Comparison of ENCODE assay signal across 16 cellular contexts in genomic region chr22:17866621-17867020, GRCh38.
DNase-seq lines count a peak whose midpoint lies in the region; ATAC-seq and TF ChIP-seq lines count a peak whose summit lies in the region.
"Had no signal": no experiment of that assay in that cellular context is flagged by ENCODE, and none has a peak within 500 bp of the region (broad histone marks: within the 10 kb centered on the region; RNA-seq: fewer than 3 reads in every experiment).

No MANE protein-coding gene starts in this region.

- POLR2A ChIA-PET in PC-3 (lab: Charles Lee; ENCODE audit: unreplicated experiment) = no interaction called here

- TF ChIP-seq CTCF in heart left ventricle (IDR thresholded peaks at IDR 0.05) (no peak), dorsolateral prefrontal cortex (IDR thresholded peaks at IDR 0.05 in 54 of 56, conservative IDR thresholded peaks at IDR 0.05 in 2 of 56; ENCODE audit: low read depth in 1 of 56, partially characterized antibody in 56 of 56) (no peak), transverse colon (IDR thresholded peaks at IDR 0.05) (no peak), PC-3 (conservative IDR thresholded peaks at IDR 0.05; ENCODE audit: low read depth, low read length) (no peak), mammary epithelial cell (conservative IDR thresholded peaks at IDR 0.05 in 1 of 2, IDR thresholded peaks at IDR 0.05 in 1 of 2; ENCODE audit: extremely low read depth in 1 of 2, insufficient read depth in 1 of 2, low read depth in 1 of 2, low read length in 2 of 2) (no peak)

- H3F3A ChIP-seq in PC-3 (ENCODE audit: low read length, unreplicated experiment) = no peaks in the 10 kb centered on the region

- no peaks in the 10 kb centered on the region for H3K9me3 Mint-ChIP-seq in activated naive CD4-positive, alpha-beta T cell treated with anti-CD3 and anti-CD28 coated beads, Interleukin-2, amount 50 U/mL, for 72 hours

- no peaks in the 10 kb centered on the region for H3K9me2 ChIP-seq in PC-3 (replicated peaks; ENCODE audit: low read length)

- no peaks in the 10 kb centered on the region for H3K27me3 ChIP-seq in heart left ventricle
- no peaks in the 10 kb centered on the region for H3K27me3 ChIP-seq in dorsolateral prefrontal cortex
- H3K27me3 ChIP-seq in transverse colon = no peaks in the 10 kb centered on the region
- H3K27me3 ChIP-seq in PC-3 (ENCODE audit: low read length) = no peaks in the 10 kb centered on the region
- no peaks in the 10 kb centered on the region for H3K27me3 ChIP-seq in mammary epithelial cell (ENCODE audit: insufficient read depth, low read length)
- H3K27me3 ChIP-seq: BLaER1 had no signal

- dilution Hi-C loops in mammary epithelial cell (cut with HindIII; ENCODE audit: low sequenced_read_pairs) = no loop called here

- H3K9me3 ChIP-seq in heart left ventricle (no peaks in the 10 kb centered on the region), transverse colon (no peaks in the 10 kb centered on the region), PC-3 (ENCODE audit: low read length) (no peaks in the 10 kb centered on the region), mammary epithelial cell (replicated peaks; ENCODE audit: insufficient read depth, low read length) (no peaks in the 10 kb centered on the region)
- H3K9me3 ChIP-seq: BLaER1 had no signal

- peaks cover 0 to 84% (median 73%) of the 10 kb centered on the region in 9 donors for H3K36me3 ChIP-seq in heart left ventricle
- H3K36me3 ChIP-seq in transverse colon = peaks cover 0 to 25% (median 5%) of the 10 kb centered on the region in 4 donors
- H3K36me3 ChIP-seq in PC-3 (ENCODE audit: low read depth, low read length) = peaks cover 14% of the 10 kb centered on the region
- H3K36me3 ChIP-seq in mammary epithelial cell (ENCODE audit: insufficient read depth, low read length) = peaks cover 29% of the 10 kb centered on the region

- in situ Hi-C loops in transverse colon (cut with MboI; ENCODE audit: low pct_ligation_motif_present in 1 of 4, low pct_unique_long_range_greater_than_20kb in 1 of 4, low sequenced_read_pairs in 3 of 4) (no loop called here), mammary epithelial cell (cut with MboI; ENCODE audit: low sequenced_read_pairs in 2 of 2) (no loop called here)

- 74 to 78% (median 77%) methylated on average over 7 of the region's 7 CpGs for WGBS in heart left ventricle, 4 donors
- WGBS in transverse colon (ENCODE audit: low coverage in 1 of 2), 2 donors = 90 to 97% methylated on average over 7 of the region's 7 CpGs
- WGBS in mammary epithelial cell (ENCODE audit: low coverage, missing lambda C conversion rate) = 86% methylated on average over 7 of the region's 7 CpGs

- TF ChIP-seq POLR2A in heart left ventricle (IDR thresholded peaks at IDR 0.05) = no peak
- no peak for TF ChIP-seq POLR2A in transverse colon (IDR thresholded peaks at IDR 0.05)

- H3K4me2 ChIP-seq in PC-3 (ENCODE audit: low read length) = no peak overlapping the region
- no peak overlapping the region for H3K4me2 ChIP-seq in mammary epithelial cell (ENCODE audit: insufficient read depth, low read depth, low read length)

- TF ChIP-seq EP300 in transverse colon (IDR thresholded peaks at IDR 0.05; ENCODE audit: low read depth) = no peak

- H3K27ac ChIP-seq in heart left ventricle = peak overlapping the region in 8 of 12 donors; percentile 11 to 74 (median 54)
- peak overlapping the region; percentile 1 to 99 (median 97) for H3K27ac ChIP-seq in dorsolateral prefrontal cortex
- H3K27ac ChIP-seq in transverse colon = peak overlapping the region; percentile 74 to 80 (median 77)
- H3K27ac ChIP-seq in PC-3 (ENCODE audit: low read length) = no peak overlapping the region
- H3K27ac ChIP-seq in mammary epithelial cell (ENCODE audit: insufficient read depth, low read depth, low read length) = no peak overlapping the region
- H3K27ac ChIP-seq: 22Rv1, BLaER1, HL-60, SK-N-MC had no signal

- intact Hi-C loops in heart left ventricle (cut with DNase I) (no loop called here), cardiac septum (cut with DNase I) (no loop called here), dorsolateral prefrontal cortex (cut with DNase I) (loop anchor here in 1 of 2 donors (5.0 kb wide), 1 partner anchor 46 kb away; no protein-coding TSS in a partner anchor), transverse colon (cut with DNase I; ENCODE audit: low total_unique reads) (no loop called here), PC-3 (cut with micrococcal nuclease) (no loop called here), mammary epithelial cell (cut with micrococcal nuclease) (no loop called here)

- ATAC-seq in heart left ventricle (no peak), PC-3 (no peak)
- ATAC-seq in activated naive CD4-positive, alpha-beta T cell treated with anti-CD3 and anti-CD28 coated beads, Interleukin-2, amount 50 U/mL, for 72 hours = no peak

- CTCF ChIA-PET in PC-3 (lab: Charles Lee) = no interaction called here
- CTCF ChIA-PET in mammary epithelial cell (lab: Charles Lee; ENCODE audit: low non-redundant PET) = no interaction called here

- peaks cover 0 to 42% (median 11%) of the 10 kb centered on the region in 12 donors for H3K4me1 ChIP-seq in heart left ventricle
- peaks cover 31 to 59% (median 44%) of the 10 kb centered on the region in 4 donors for H3K4me1 ChIP-seq in transverse colon
- no peaks in the 10 kb centered on the region for H3K4me1 ChIP-seq in PC-3 (ENCODE audit: insufficient read depth, low read length)
- peaks cover 25% of the 10 kb centered on the region for H3K4me1 ChIP-seq in mammary epithelial cell (ENCODE audit: insufficient read depth, low read length)

- H2AFZ ChIP-seq in PC-3 (ENCODE audit: low read length) (no peak overlapping the region), mammary epithelial cell (ENCODE audit: low read depth, low read length) (no peak overlapping the region)

- H3K27ac Mint-ChIP-seq in activated naive CD4-positive, alpha-beta T cell treated with anti-CD3 and anti-CD28 coated beads, Interleukin-2, amount 50 U/mL, for 72 hours = no peak overlapping the region

- H3K36me3 Mint-ChIP-seq in activated naive CD4-positive, alpha-beta T cell treated with anti-CD3 and anti-CD28 coated beads, Interleukin-2, amount 50 U/mL, for 72 hours = no peaks in the 10 kb centered on the region

- BruUV-seq in PC-3 (replicated peaks; lab: Mats Ljungman, UMichigan) (no TSS peak), mammary epithelial cell (replicated peaks; lab: Mats Ljungman, UMichigan) (no TSS peak)

- no peak overlapping the region for H3K9ac ChIP-seq in PC-3 (ENCODE audit: low read length)
- no peak overlapping the region for H3K9ac ChIP-seq in mammary epithelial cell (ENCODE audit: insufficient read depth, low read length)
- H3K9ac ChIP-seq: BLaER1 had no signal

- no peaks in the 10 kb centered on the region for H3K79me2 ChIP-seq in PC-3 (ENCODE audit: low read length)
- H3K79me2 ChIP-seq in mammary epithelial cell (ENCODE audit: insufficient read depth, low read length) = peaks cover 10% of the 10 kb centered on the region

- no peak overlapping the region for H3K4me3 ChIP-seq in heart left ventricle
- peak overlapping the region in 3 of 59 donors; percentile 8 to 60 (median 49) for H3K4me3 ChIP-seq in dorsolateral prefrontal cortex
- no peak overlapping the region for H3K4me3 ChIP-seq in transverse colon
- H3K4me3 ChIP-seq in PC-3 (ENCODE audit: low read length) = no peak overlapping the region
- H3K4me3 ChIP-seq in mammary epithelial cell (replicated peaks in 1 of 3; ENCODE audit: insufficient read depth in 1 of 3, low read depth in 2 of 3, low read length in 3 of 3) = no peak overlapping the region
- H3K4me3 ChIP-seq: BLaER1, SK-N-MC had no signal

- DNase-seq in heart left ventricle = no peak
- no peak for DNase-seq in cardiac septum (ENCODE audit: low spot score)
- no peak for DNase-seq in dorsolateral prefrontal cortex
- DNase-seq in pons (ENCODE audit: low spot score) = peak; percentile 58
- DNase-seq in transverse colon = no peak
- DNase-seq in PC-3 = no peak
- DNase-seq in mammary epithelial cell = no peak
- DNase-seq in activated naive CD4-positive, alpha-beta T cell treated with anti-CD3 and anti-CD28 coated beads, Interleukin-2, amount 50 U/mL, for 72 hours (ENCODE audit: low spot score in 2 of 2) = no peak
- DNase-seq: HCEC 1CT; NCI-H146; NCI-H226; NK-92 treated with Interleukin-12 subunit alpha and Interleukin-12 subunit beta, amount 100 ng/mL, for 24 hours had no signal

- H4K20me1 ChIP-seq in PC-3 (ENCODE audit: low read length) (no peaks in the 10 kb centered on the region), mammary epithelial cell (ENCODE audit: insufficient read depth, low read length) (peaks cover 2% of the 10 kb centered on the region)

Comparison
In these comparisons a context has a peak if more than half of its experiments do, and no peak if none do; other contexts are left out.
1. H3K27ac ChIP-seq: peak in heart left ventricle (8 of 12), dorsolateral prefrontal cortex (59 of 59) and transverse colon (4 of 4); none in PC-3 (single experiment) and mammary epithelial cell (single experiment).